ENCODE assay signal across 28 cellular contexts in the genomic region with DNA sequence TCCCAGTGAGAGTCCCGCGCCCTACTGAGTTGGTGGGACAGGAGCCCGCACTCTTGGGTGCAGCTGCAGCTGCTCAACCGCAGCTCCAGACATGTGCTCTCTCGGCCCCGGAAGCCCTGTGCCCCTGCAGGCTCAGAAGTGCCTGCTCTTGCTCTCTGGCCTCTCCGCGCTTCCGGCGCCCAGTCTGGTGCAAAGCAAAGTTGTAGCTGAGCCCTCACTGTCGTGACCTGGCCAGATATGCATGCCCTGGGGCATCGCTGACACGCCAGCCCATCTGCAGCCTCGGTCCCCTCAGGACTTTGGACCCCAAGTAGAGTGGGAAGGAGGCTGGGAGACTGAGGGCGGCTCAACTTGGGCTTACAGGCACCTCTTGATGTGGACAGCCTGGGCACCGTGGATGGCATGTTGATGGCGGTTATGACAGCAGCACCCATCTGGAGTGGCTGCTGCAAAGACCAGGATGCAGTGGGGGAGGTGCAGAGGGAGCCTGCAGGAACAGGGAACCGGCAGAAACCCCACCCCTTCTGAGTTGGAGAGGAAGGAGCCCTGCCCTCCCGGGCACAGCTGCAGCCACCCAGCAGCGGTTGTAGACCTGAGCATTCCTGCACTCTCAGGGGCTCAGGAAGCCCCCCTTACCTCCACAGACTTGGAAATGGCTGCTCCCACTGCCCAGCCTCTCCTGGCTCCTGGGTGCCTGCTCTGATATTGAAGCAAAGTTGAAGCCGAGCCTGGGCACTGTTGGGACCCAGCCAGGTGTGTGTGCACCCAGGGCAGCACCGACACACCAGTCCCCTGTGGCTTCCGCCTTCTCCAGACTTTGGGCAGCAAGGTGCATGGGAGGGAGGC.
A peak's percentile ranks its signal among the peaks of the same experiment; 100 is the strongest.
DNase-seq lines count a peak whose midpoint lies in the region; ATAC-seq, FAIRE-seq and TF ChIP-seq lines count a peak whose summit lies in the region.
"Had no signal": no experiment of that assay in that cellular context is flagged by ENCODE, and none has a peak within 500 bp of the region (broad histone marks: within the 10 kb centered on the region; RNA-seq: fewer than 3 reads in every experiment).

No MANE protein-coding gene starts in this region.

- peak; percentile 57 for DNase-seq in natural killer cell treated with Interleukin-12 subunit alpha and Interleukin-12 subunit beta and Interleukin-15 and Interleukin-18, amount 100 ng/mL, for 72 hours (ENCODE audit: low spot score)
- no peak for DNase-seq in natural killer cell
- peak; percentile 40 for DNase-seq in RPMI8226
- peak; percentile 63 for DNase-seq in kidney
- DNase-seq in progenitor cell of endocrine pancreas (ENCODE audit: low spot score, unreplicated experiment): no peak
- DNase-seq in occipital lobe (lab: John Stamatoyannopoulos, UW): no peak
- DNase-seq in activated CD4-positive, alpha-beta T cell treated with anti-CD3 and anti-CD28 coated beads, Interleukin-2, amount 50 U/mL, for 48 hours: no peak
- DNase-seq: activated CD8-positive, alpha-beta memory T cell treated with anti-CD3 and anti-CD28 coated beads, Interleukin-2, amount 10 ng/mL, durations not matched to agents 7 days and 5 days; erythroblast; foreskin melanocyte; hypothalamus; kidney glomerular epithelial cell; MG63; NCI-H187; NCI-H446; OCI-M1; stimulated activated CD4-positive, alpha-beta T cell treated with anti-CD3 and anti-CD28 coated beads, Interleukin-4, amount 100 ng/mL, for 4 hours; T1000 had no signal

- H3K4me3 ChIP-seq in kidney (ENCODE audit: low read length in 2 of 2): no peak overlapping the region
- H3K4me3 ChIP-seq: cardiac muscle cell, dorsolateral prefrontal cortex, MG63, SK-N-MC had no signal

- intact Hi-C loops in natural killer cell (cut with micrococcal nuclease) (no loop called here), kidney (cut with DNase I) (no loop called here)

- no peak for ATAC-seq in natural killer cell treated with Interleukin-12 subunit alpha and Interleukin-12 subunit beta and Interleukin-15 and Interleukin-18, amount 100 ng/mL, for 72 hours
- ATAC-seq in natural killer cell (no peak), GM19035 (IDR thresholded peaks at IDR 0.05; ENCODE audit: unreplicated experiment) (no peak)
- ATAC-seq: activated CD8-positive, alpha-beta memory T cell treated with anti-CD3 and anti-CD28 coated beads, Interleukin-2, amount 10 ng/mL, durations not matched to agents 7 days and 5 days had no signal

- H3K36me3 Mint-ChIP-seq in natural killer cell treated with Interleukin-12 subunit alpha and Interleukin-12 subunit beta and Interleukin-15 and Interleukin-18, amount 100 ng/mL, for 72 hours: no peaks in the 10 kb centered on the region
- H3K36me3 Mint-ChIP-seq in natural killer cell (no peaks in the 10 kb centered on the region), progenitor cell of endocrine pancreas (ENCODE audit: insufficient read depth) (no peaks in the 10 kb centered on the region)
- H3K36me3 Mint-ChIP-seq: activated CD8-positive, alpha-beta memory T cell treated with anti-CD3 and anti-CD28 coated beads, Interleukin-2, amount 10 ng/mL, durations not matched to agents 7 days and 5 days; IgD-negative memory B cell; memory B cell had no signal

- H3K9me3 ChIP-seq in kidney (ENCODE audit: control insufficient read depth in 1 of 2, low read length in 2 of 2): no peaks in the 10 kb centered on the region
- H3K9me3 ChIP-seq: MG63 had no signal

- H3K4me3 Mint-ChIP-seq in natural killer cell treated with Interleukin-12 subunit alpha and Interleukin-12 subunit beta and Interleukin-15 and Interleukin-18, amount 100 ng/mL, for 72 hours: no peak overlapping the region
- H3K4me3 Mint-ChIP-seq in natural killer cell (no peak overlapping the region), progenitor cell of endocrine pancreas (ENCODE audit: low read depth) (no peak overlapping the region)
- H3K4me3 Mint-ChIP-seq: activated CD8-positive, alpha-beta memory T cell treated with anti-CD3 and anti-CD28 coated beads, Interleukin-2, amount 10 ng/mL, durations not matched to agents 7 days and 5 days; CD4-positive, alpha-beta T cell; IgD-negative memory B cell; memory B cell; nephron had no signal

- peaks cover 5% of the 10 kb centered on the region for H3K9me3 Mint-ChIP-seq in natural killer cell treated with Interleukin-12 subunit alpha and Interleukin-12 subunit beta and Interleukin-15 and Interleukin-18, amount 100 ng/mL, for 72 hours
- H3K9me3 Mint-ChIP-seq in natural killer cell: peaks cover 2% of the 10 kb centered on the region in 2 donors
- no peaks in the 10 kb centered on the region for H3K9me3 Mint-ChIP-seq in progenitor cell of endocrine pancreas (ENCODE audit: low read depth)
- H3K9me3 Mint-ChIP-seq: activated T-helper 2 cell treated with anti-CD3 and anti-CD28 coated beads, Interferon-gamma antibody, Interleukin-2, Interleukin-4, amounts not matched to agents 10 μg/mL and 5 μg/mL and 100 μg/mL, durations not matched to agents 14 hours and 24 hours and 36 hours; CD4-positive, alpha-beta T cell; memory B cell; nephron had no signal

- FAIRE-seq in kidney (lab: Jason Lieb, UNC): no peak
- FAIRE-seq: GM12891 had no signal

- no peaks in the 10 kb centered on the region for H3K4me1 ChIP-seq in kidney (ENCODE audit: control insufficient read depth in 1 of 2, insufficient read depth in 1 of 2, low read depth in 1 of 2, low read length in 2 of 2)

- H3K27ac Mint-ChIP-seq in natural killer cell treated with Interleukin-12 subunit alpha and Interleukin-12 subunit beta and Interleukin-15 and Interleukin-18, amount 100 ng/mL, for 72 hours: no peak overlapping the region
- H3K27ac Mint-ChIP-seq in natural killer cell (no peak overlapping the region), progenitor cell of endocrine pancreas (no peak overlapping the region)
- H3K27ac Mint-ChIP-seq: activated CD8-positive, alpha-beta memory T cell treated with anti-CD3 and anti-CD28 coated beads, Interleukin-2, amount 10 ng/mL, durations not matched to agents 7 days and 5 days; activated T-helper 2 cell treated with anti-CD3 and anti-CD28 coated beads, Interferon-gamma antibody, Interleukin-2, Interleukin-4, amounts not matched to agents 10 μg/mL and 5 μg/mL and 100 μg/mL, durations not matched to agents 14 hours and 24 hours and 36 hours; CD4-positive, alpha-beta T cell; IgD-negative memory B cell; memory B cell; nephron had no signal

- no peaks in the 10 kb centered on the region for H3K27me3 Mint-ChIP-seq in natural killer cell treated with Interleukin-12 subunit alpha and Interleukin-12 subunit beta and Interleukin-15 and Interleukin-18, amount 100 ng/mL, for 72 hours
- H3K27me3 Mint-ChIP-seq in natural killer cell (ENCODE audit: low read depth in 2 of 2) (no peaks in the 10 kb centered on the region), progenitor cell of endocrine pancreas (no peaks in the 10 kb centered on the region)
- H3K27me3 Mint-ChIP-seq: activated CD8-positive, alpha-beta memory T cell treated with anti-CD3 and anti-CD28 coated beads, Interleukin-2, amount 10 ng/mL, durations not matched to agents 7 days and 5 days; CD4-positive, alpha-beta T cell; IgD-negative memory B cell; memory B cell had no signal

- H3K36me3 ChIP-seq in kidney (ENCODE audit: control insufficient read depth in 1 of 2, insufficient read depth in 2 of 2, low read length in 2 of 2): no peaks in the 10 kb centered on the region
- H3K36me3 ChIP-seq: cardiac muscle cell, MG63 had no signal

- H3K27ac ChIP-seq in kidney (ENCODE audit: low read depth in 2 of 2, low read length in 2 of 2): no peak overlapping the region
- H3K27ac ChIP-seq: cardiac muscle cell, dorsolateral prefrontal cortex, SK-N-MC had no signal

- H3K9ac ChIP-seq in kidney (ENCODE audit: low read length in 2 of 2): no peak overlapping the region

- no peak for TF ChIP-seq CTCF in natural killer cell (IDR thresholded peaks at IDR 0.05)
- no peak for TF ChIP-seq CTCF in kidney (IDR thresholded peaks at IDR 0.05; ENCODE audit: borderline replicate concordance, extremely low read depth, insufficient read depth)
- TF ChIP-seq CTCF in progenitor cell of endocrine pancreas (IDR thresholded peaks at IDR 0.05; ENCODE audit: unreplicated experiment): no peak

- no peaks in the 10 kb centered on the region for H3K4me1 Mint-ChIP-seq in natural killer cell treated with Interleukin-12 subunit alpha and Interleukin-12 subunit beta and Interleukin-15 and Interleukin-18, amount 100 ng/mL, for 72 hours (ENCODE audit: low read depth in 2 of 2)
- H3K4me1 Mint-ChIP-seq in natural killer cell (no peaks in the 10 kb centered on the region), progenitor cell of endocrine pancreas (ENCODE audit: low read depth) (no peaks in the 10 kb centered on the region)
- H3K4me1 Mint-ChIP-seq: activated CD8-positive, alpha-beta memory T cell treated with anti-CD3 and anti-CD28 coated beads, Interleukin-2, amount 10 ng/mL, durations not matched to agents 7 days and 5 days; nephron had no signal

Comparison
In these comparisons a context has a peak if more than half of its experiments do, and no peak if none do; other contexts are left out.
1. DNase-seq: peak in natural killer cell treated with Interleukin-12 subunit alpha and Interleukin-12 subunit beta and Interleukin-15 and Interleukin-18, amount 100 ng/mL, for 72 hours (single experiment), RPMI8226 (single experiment) and kidney (single experiment); none in natural killer cell (single experiment), progenitor cell of endocrine pancreas (single experiment), occipital lobe (single experiment) and activated CD4-positive, alpha-beta T cell treated with anti-CD3 and anti-CD28 coated beads, Interleukin-2, amount 50 U/mL, for 48 hours (0 of 2).